ENCODE assay signal across 27 cellular contexts in genomic region chr5:148785223-148785622, GRCh38.
"Had no signal": no experiment of that assay in that cellular context is flagged by ENCODE, and none has a peak within 500 bp of the region (broad histone marks: within the 10 kb centered on the region; RNA-seq: fewer than 3 reads in every experiment).

No MANE protein-coding gene starts in this region.

- H3K4me1 Mint-ChIP-seq: endodermal cell had no signal

- H3K9me3 Mint-ChIP-seq: dendritic cell treated with granulocyte-macrophage colony-stimulating factor and Interleukin-4, amounts not matched to agents 40 ng/mL and 50 ng/mL, for 4 days; effector memory CD8-positive, alpha-beta T cell; endodermal cell had no signal

- H3K27ac ChIP-seq: colonic mucosa, coronary artery, dorsolateral prefrontal cortex, epithelial cell of prostate, esophagus muscularis mucosa, esophagus squamous epithelium, foreskin keratinocyte, gastrocnemius medialis, gastroesophageal sphincter, heart left ventricle, heart right ventricle had no signal

- H3K27me3 Mint-ChIP-seq: dendritic cell treated with granulocyte-macrophage colony-stimulating factor and Interleukin-4, amounts not matched to agents 40 ng/mL and 50 ng/mL, for 4 days had no signal

- H3K4me3 ChIP-seq: colonic mucosa, coronary artery, dorsolateral prefrontal cortex, esophagus muscularis mucosa, esophagus squamous epithelium, gastrocnemius medialis, gastroesophageal sphincter, heart left ventricle, heart right ventricle had no signal

- FAIRE-seq: endometrium, endothelial cell of umbilical vein had no signal

- ATAC-seq: effector memory CD8-positive, alpha-beta T cell; esophagus mucosa; foreskin keratinocyte; gastrocnemius medialis; gastroesophageal sphincter; heart left ventricle; heart right ventricle had no signal

- H3K27me3 ChIP-seq: colonic mucosa, esophagus muscularis mucosa, esophagus squamous epithelium, foreskin keratinocyte, gastrocnemius medialis, gastroesophageal sphincter, heart left ventricle, heart right ventricle had no signal

- H3K4me3 Mint-ChIP-seq: dendritic cell treated with granulocyte-macrophage colony-stimulating factor and Interleukin-4, amounts not matched to agents 40 ng/mL and 50 ng/mL, for 4 days; effector memory CD8-positive, alpha-beta T cell; endodermal cell had no signal

- H3K4me1 ChIP-seq: colonic mucosa, esophagus muscularis mucosa, gastrocnemius medialis, gastroesophageal sphincter, heart left ventricle, heart right ventricle had no signal

- H3K9me3 ChIP-seq: colonic mucosa, esophagus muscularis mucosa, esophagus squamous epithelium, gastrocnemius medialis, gastroesophageal sphincter, heart left ventricle, heart right ventricle had no signal

- DNase-seq: colonic mucosa; cortex of kidney; dermis blood vessel endothelial cell; dorsolateral prefrontal cortex; effector CD4-positive, alpha-beta T cell; effector CD8-positive, alpha-beta T cell; effector memory CD4-positive, alpha-beta T cell; effector memory CD8-positive, alpha-beta T cell; endodermal cell; erythroblast; esophagus squamous epithelium; foreskin fibroblast; foreskin keratinocyte; foreskin melanocyte; gastrocnemius medialis; glutamatergic neuron; head of caudate nucleus; heart left ventricle; heart right ventricle had no signal

- H3K27ac Mint-ChIP-seq: dendritic cell treated with granulocyte-macrophage colony-stimulating factor and Interleukin-4, amounts not matched to agents 40 ng/mL and 50 ng/mL, for 4 days; effector memory CD8-positive, alpha-beta T cell; endodermal cell had no signal

- H3K36me3 ChIP-seq: colonic mucosa, esophagus muscularis mucosa, esophagus squamous epithelium, gastrocnemius medialis, gastroesophageal sphincter, heart left ventricle, heart right ventricle had no signal
